ENCODE assay signal across 10 cellular contexts in genomic region chr14:104075530-104076151, GRCh38. TPM values are rescaled to one million over a fixed set of nuclear protein-coding genes. Genes with fewer than 3 reads are reported as not detected.
DNase-seq lines count a peak whose midpoint lies in the region; ATAC-seq and TF ChIP-seq lines count a peak whose summit lies in the region.
"Had no signal": no experiment of that assay in that cellular context is flagged by ENCODE, and none has a peak within 500 bp of the region (broad histone marks: within the 10 kb centered on the region; RNA-seq: fewer than 3 reads in every experiment).

No MANE protein-coding gene starts in this region.

- intact Hi-C loops in CD4-positive, alpha-beta T cell (cut with DNase I, micrococcal nuclease): loop anchor here in 1 of 2 experiments (5.0 to 10.0 kb wide), 3 partner anchors 62 to 1189 kb away; partner anchors contain the start of gene KIF26A
- intact Hi-C loops in left colon (cut with DNase I, micrococcal nuclease): no loop called here

- TF ChIP-seq CTCF in CD4-positive, alpha-beta T cell (IDR thresholded peaks at IDR 0.05): peak; percentile 14
- TF ChIP-seq CTCF in GM13976 (IDR thresholded peaks at IDR 0.05; ENCODE audit: borderline replicate concordance, control extremely low read depth, extremely low read depth, insufficient read depth, missing control alignments): peak; percentile 36
- TF ChIP-seq CTCF in SU-DHL-6 (IDR thresholded peaks at IDR 0.05; ENCODE audit: insufficient read depth, low read length, poor library complexity, severe bottlenecking): peak; percentile 51
- TF ChIP-seq CTCF in kidney epithelial cell (IDR thresholded peaks at IDR 0.05; ENCODE audit: insufficient read depth, low read length, poor library complexity, severe bottlenecking): peak; percentile 54

- H3K9me3 Mint-ChIP-seq in CD4-positive, alpha-beta T cell: peaks cover 9% of the 10 kb centered on the region

- peaks cover 20% of the 10 kb centered on the region for H3K4me1 Mint-ChIP-seq in CD4-positive, alpha-beta T cell (ENCODE audit: low read depth)
- peaks cover 16% of the 10 kb centered on the region for H3K4me1 Mint-ChIP-seq in T-helper 17 cell

- H3K27ac ChIP-seq in CD4-positive, alpha-beta T cell (ENCODE audit: low read depth, low read length): no peak overlapping the region
- H3K27ac ChIP-seq in SU-DHL-6 (ENCODE audit: low read depth, low read length): no peak overlapping the region
- H3K27ac ChIP-seq: coronary artery had no signal

- in situ Hi-C loops in GM13976 (cut with MboI; ENCODE audit: low sequenced_read_pairs, unreplicated experiment): no loop called here

- CTCF ChIA-PET in CD4-positive, alpha-beta T cell (lab: Charles Lee): interaction anchor here (0.9 kb wide), 1 partner anchor 259 kb away, joined by 3 read pairs; no protein-coding TSS in a partner anchor

- no peaks in the 10 kb centered on the region for H3K79me2 ChIP-seq in SU-DHL-6 (ENCODE audit: insufficient read depth, low read length)

- peaks cover 5% of the 10 kb centered on the region for H3K9me3 ChIP-seq in CD4-positive, alpha-beta T cell (ENCODE audit: control insufficient read depth, low read length)
- H3K9me3 ChIP-seq in SU-DHL-6 (ENCODE audit: insufficient read depth, low read length): peaks cover 13% of the 10 kb centered on the region; the same call in 1 of the 2 replicates
- no peaks in the 10 kb centered on the region for H3K9me3 ChIP-seq in T-helper 17 cell (ENCODE audit: control insufficient read depth, low read length, poor library complexity, severe bottlenecking)

- no peaks in the 10 kb centered on the region for H3K9me2 ChIP-seq in SU-DHL-6 (replicated peaks; ENCODE audit: insufficient read depth, low read length)

- H3K27ac Mint-ChIP-seq in CD4-positive, alpha-beta T cell: no peak overlapping the region
- H3K27ac Mint-ChIP-seq in T-helper 17 cell: no peak overlapping the region
- H3K27ac Mint-ChIP-seq: stimulated activated effector memory CD8-positive, alpha-beta T cell treated with anti-CD3 and anti-CD28 coated beads, Interleukin-12 subunit alpha, Interleukin-12 subunit beta, amount 100 ng/mL, for 72 hours had no signal

- H3K4me3 Mint-ChIP-seq in CD4-positive, alpha-beta T cell: no peak overlapping the region
- H3K4me3 Mint-ChIP-seq in T-helper 17 cell: no peak overlapping the region
- H3K4me3 Mint-ChIP-seq: stimulated activated effector memory CD8-positive, alpha-beta T cell treated with anti-CD3 and anti-CD28 coated beads, Interleukin-12 subunit alpha, Interleukin-12 subunit beta, amount 100 ng/mL, for 72 hours had no signal

- ATAC-seq in CD4-positive, alpha-beta T cell (ENCODE audit: poor library complexity): no peak
- no peak for ATAC-seq in GM18519 (IDR thresholded peaks at IDR 0.05; ENCODE audit: low FRiP score, unreplicated experiment)
- ATAC-seq in left colon: no peak
- ATAC-seq in T-helper 17 cell: no peak
- ATAC-seq: stimulated activated effector memory CD8-positive, alpha-beta T cell treated with anti-CD3 and anti-CD28 coated beads, Interleukin-12 subunit alpha, Interleukin-12 subunit beta, amount 100 ng/mL, for 72 hours had no signal

- peaks cover 5% of the 10 kb centered on the region for H3K27me3 Mint-ChIP-seq in CD4-positive, alpha-beta T cell
- H3K27me3 Mint-ChIP-seq in T-helper 17 cell: no peaks in the 10 kb centered on the region

- POLR2A ChIA-PET in CD4-positive, alpha-beta T cell (lab: Charles Lee): interaction anchor here (1.0 kb wide), 1 partner anchor 255 kb away, joined by 3 read pairs; no protein-coding TSS in a partner anchor

- no peak overlapping the region for H3K9ac ChIP-seq in SU-DHL-6 (ENCODE audit: low read length)

- no peaks in the 10 kb centered on the region for H3K27me3 ChIP-seq in CD4-positive, alpha-beta T cell (ENCODE audit: control insufficient read depth, insufficient read depth, low read length)
- no peaks in the 10 kb centered on the region for H3K27me3 ChIP-seq in SU-DHL-6 (ENCODE audit: low read length)
- H3K27me3 ChIP-seq in kidney epithelial cell (ENCODE audit: control insufficient read depth, insufficient read depth, low read length): no peaks in the 10 kb centered on the region

- no peaks in the 10 kb centered on the region for H4K20me1 ChIP-seq in SU-DHL-6 (ENCODE audit: low read depth, low read length)

- no peak for DNase-seq in CD4-positive, alpha-beta T cell
- DNase-seq in GM13976 (ENCODE audit: low spot score) (no peak), kidney epithelial cell (ENCODE audit: low read depth) (no peak), left colon (no peak), T-helper 17 cell (no peak)
- DNase-seq in activated CD4-positive, alpha-beta T cell treated with anti-CD3 and anti-CD28 coated beads for 48 hours: no peak

- H3K36me3 Mint-ChIP-seq in CD4-positive, alpha-beta T cell (ENCODE audit: low read depth): no peaks in the 10 kb centered on the region
- H3K36me3 Mint-ChIP-seq in T-helper 17 cell (ENCODE audit: low read depth): no peaks in the 10 kb centered on the region
- H3K36me3 Mint-ChIP-seq: stimulated activated effector memory CD8-positive, alpha-beta T cell treated with anti-CD3 and anti-CD28 coated beads, Interleukin-12 subunit alpha, Interleukin-12 subunit beta, amount 100 ng/mL, for 72 hours had no signal

- no peak overlapping the region for H3K4me2 ChIP-seq in SU-DHL-6 (ENCODE audit: low read depth, low read length, poor library complexity, severe bottlenecking)

- no peaks in the 10 kb centered on the region for H3F3A ChIP-seq in SU-DHL-6 (ENCODE audit: insufficient read depth)

- no peaks in the 10 kb centered on the region for H3K36me3 ChIP-seq in SU-DHL-6 (ENCODE audit: low read length)
- no peaks in the 10 kb centered on the region for H3K36me3 ChIP-seq in kidney epithelial cell (ENCODE audit: control insufficient read depth, insufficient read depth, low read length)

- no peak overlapping the region for H3K4me3 ChIP-seq in SU-DHL-6 (ENCODE audit: insufficient read depth, low read length, poor library complexity, severe bottlenecking)
- H3K4me3 ChIP-seq in kidney epithelial cell (ENCODE audit: low read depth, low read length): no peak overlapping the region
- H3K4me3 ChIP-seq: coronary artery had no signal

- no peak overlapping the region for H2AFZ ChIP-seq in SU-DHL-6 (ENCODE audit: low read depth, low read length, severe bottlenecking)

RNA-seq across cellular contexts. Expression of gene ASPG, which starts 9.9 kb away (rescaled TPM):
- total RNA-seq in CD4-positive, alpha-beta T cell: not detected
- total RNA-seq in kidney epithelial cell: 0.21 TPM in 1 of 2 replicates, not detected in the other
- total RNA-seq in left colon: 10 to 100 TPM in 1 of 2 donors, 1 to 10 TPM in 1; 9.4 to 60.8 TPM
- total RNA-seq in T-helper 17 cell: not detected
